ENCODE assay signal across 8 cellular contexts in the genomic region with DNA sequence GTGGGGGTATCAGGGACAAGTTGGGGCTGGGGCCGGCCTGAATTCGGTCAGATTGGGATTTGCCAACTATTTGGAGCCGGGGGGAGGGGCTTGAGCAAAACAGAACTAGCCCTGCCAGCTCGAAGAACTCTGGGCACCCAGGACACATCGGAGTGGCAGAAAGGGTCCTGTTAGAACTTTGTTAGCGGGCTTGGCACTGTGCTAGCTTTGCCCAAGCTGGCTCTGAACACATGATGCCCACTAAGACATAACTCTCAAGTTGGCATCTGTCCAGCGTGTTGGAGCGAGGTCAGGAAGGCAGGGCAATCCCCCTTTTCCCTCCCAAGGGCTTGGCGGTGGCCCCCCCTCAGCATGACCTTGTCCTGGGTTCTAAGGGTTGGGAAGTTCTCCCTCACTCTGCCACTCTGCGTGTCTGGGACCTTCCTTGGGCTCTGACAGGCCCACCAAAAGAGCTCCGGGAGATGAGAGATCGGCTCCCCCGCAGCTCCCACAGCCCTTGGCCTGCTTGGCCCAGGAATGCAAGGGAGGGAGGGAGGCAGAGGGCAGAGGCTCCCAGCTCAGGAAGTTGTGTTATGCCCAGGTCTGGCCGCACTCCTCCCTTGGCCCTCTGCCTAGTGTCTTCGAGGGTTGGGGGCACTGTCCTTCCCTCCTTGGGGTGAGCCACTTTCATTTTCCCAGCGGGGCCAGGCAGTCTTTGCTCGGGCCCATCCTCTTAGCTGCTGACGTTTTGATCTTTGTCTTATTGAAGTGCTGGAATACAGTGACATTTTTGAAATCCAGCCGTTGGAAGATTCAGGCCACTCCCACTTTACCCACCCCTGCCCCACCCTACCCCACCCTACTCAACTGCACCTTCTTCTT. TPM values are rescaled to one million over a fixed set of nuclear protein-coding genes. Genes with fewer than 3 reads are reported as not detected.
A peak's percentile ranks its signal among the peaks of the same experiment; 100 is the strongest.
DNase-seq lines count a peak whose midpoint lies in the region; ATAC-seq and TF ChIP-seq lines count a peak whose summit lies in the region.

No MANE protein-coding gene starts in this region.

- H3K27ac ChIP-seq in SK-N-SH (ENCODE audit: low read depth in 2 of 2, low read length in 1 of 2) = peak overlapping the region; percentile 80 to 100
- no peak overlapping the region for H3K27ac ChIP-seq in endodermal cell (ENCODE audit: low read depth, low read length)
- H3K27ac ChIP-seq in mesodermal cell (ENCODE audit: low read depth, low read length, severe bottlenecking) = peak overlapping the region; percentile 92
- H3K27ac ChIP-seq in upper lobe of right lung = peak overlapping the region; percentile 97

- peaks cover 62% of the 10 kb centered on the region for H4K20me1 ChIP-seq in SK-N-SH (ENCODE audit: insufficient read depth)

- ATAC-seq in upper lobe of right lung (peak; percentile 52), GM18867 (IDR thresholded peaks at IDR 0.05; ENCODE audit: unreplicated experiment) (no peak)

- H3K4me1 ChIP-seq in SK-N-SH (ENCODE audit: control insufficient read depth in 1 of 2, insufficient read depth in 2 of 2, low read depth in 1 of 2, low read length in 1 of 2) = peaks cover 39 to 52% of the 10 kb centered on the region in 2 experiments; a peak in 3 of 4 replicates
- H3K4me1 ChIP-seq in endodermal cell (ENCODE audit: control insufficient read depth, insufficient read depth, low read length) = no peaks in the 10 kb centered on the region
- H3K4me1 ChIP-seq in mesodermal cell (ENCODE audit: control insufficient read depth, insufficient read depth, low read length, poor library complexity, severe bottlenecking) = peaks cover 50% of the 10 kb centered on the region
- H3K4me1 ChIP-seq in upper lobe of right lung = peaks cover 49% of the 10 kb centered on the region

- peaks cover 70% of the 10 kb centered on the region for H3K79me2 ChIP-seq in SK-N-SH (ENCODE audit: insufficient read depth)

- H3K9me2 ChIP-seq in SK-N-SH = no peaks in the 10 kb centered on the region

- H3K9me3 ChIP-seq in SK-N-SH (no peaks in the 10 kb centered on the region), endodermal cell (ENCODE audit: control insufficient read depth, low read length) (no peaks in the 10 kb centered on the region), mesodermal cell (ENCODE audit: control insufficient read depth, low read length) (no peaks in the 10 kb centered on the region), upper lobe of right lung (no peaks in the 10 kb centered on the region)

- H3K36me3 ChIP-seq in SK-N-SH (replicated peaks in 1 of 2; ENCODE audit: control insufficient read depth in 1 of 2, insufficient read depth in 2 of 2, low read length in 1 of 2) = peaks cover 0 to 43% of the 10 kb centered on the region in 2 experiments
- peaks cover 25% of the 10 kb centered on the region for H3K36me3 ChIP-seq in endodermal cell (ENCODE audit: control insufficient read depth, insufficient read depth, low read length)
- H3K36me3 ChIP-seq in mesodermal cell (ENCODE audit: control insufficient read depth, insufficient read depth, low read length) = peaks cover 35% of the 10 kb centered on the region
- H3K36me3 ChIP-seq in upper lobe of right lung = no peaks in the 10 kb centered on the region

- H3K9ac ChIP-seq in SK-N-SH = peak overlapping the region; percentile 100
- H3K9ac ChIP-seq in endodermal cell (ENCODE audit: extremely low read depth, low read length, poor library complexity, severe bottlenecking) = peak overlapping the region; percentile 79

- peaks cover 55% of the 10 kb centered on the region for H3F3A ChIP-seq in SK-N-SH (replicated peaks; ENCODE audit: insufficient read depth)

- POLR2A ChIA-PET in SK-N-SH (lab: Yijun Ruan, JAX) = interaction anchor here (0.9 to 1.4 kb wide), 2 partner anchors 9 to 13 kb away, joined by 3 to 4 read pairs; no protein-coding TSS in a partner anchor

- CTCF ChIA-PET in activated naive CD4-positive, alpha-beta T cell treated with anti-CD3 and anti-CD28 coated beads for 36 hours (lab: Charles Lee) = interaction anchor here (1.0 to 6.3 kb wide), 5 partner anchors 11 to 109 kb away, joined by 3 to 48 read pairs (median 10); no protein-coding TSS in a partner anchor
- CTCF ChIA-PET in SK-N-SH (lab: Yijun Ruan, JAX) = interaction anchor here (1.0 to 40.5 kb wide), 5 partner anchors 10 to 178 kb away, joined by 3 to 1559 read pairs (median 8); a partner anchor contains a TSS

- H3K4me2 ChIP-seq in SK-N-SH = peak overlapping the region; percentile 95

- TF ChIP-seq CTCF in SK-N-SH (IDR thresholded peaks at IDR 0.05) (no peak), endodermal cell (conservative IDR thresholded peaks at IDR 0.05) (no peak), upper lobe of right lung (IDR thresholded peaks at IDR 0.05) (no peak)

- H3K36me3 Mint-ChIP-seq in activated naive CD4-positive, alpha-beta T cell treated with anti-CD3 and anti-CD28 coated beads for 36 hours (ENCODE audit: low read depth) = peaks cover 3% of the 10 kb centered on the region
- peaks cover 11% of the 10 kb centered on the region for H3K36me3 Mint-ChIP-seq in endodermal cell (ENCODE audit: low read depth)

- H3K4me3 ChIP-seq in SK-N-SH (ENCODE audit: low read depth in 2 of 2, low read length in 1 of 2) (peak overlapping the region; percentile 74 to 94), endodermal cell (ENCODE audit: low read length) (peak overlapping the region; percentile 88), mesodermal cell (ENCODE audit: extremely low read depth, insufficient read depth, low read length, poor library complexity, severe bottlenecking) (peak overlapping the region; percentile 99), upper lobe of right lung (peak overlapping the region; percentile 93)

- H3K27me3 Mint-ChIP-seq in activated naive CD4-positive, alpha-beta T cell treated with anti-CD3 and anti-CD28 coated beads for 36 hours (ENCODE audit: low read depth) = peaks cover 24% of the 10 kb centered on the region
- peaks cover 18% of the 10 kb centered on the region for H3K27me3 Mint-ChIP-seq in endodermal cell (ENCODE audit: insufficient read depth)

- no peaks in the 10 kb centered on the region for H3K9me3 Mint-ChIP-seq in activated naive CD4-positive, alpha-beta T cell treated with anti-CD3 and anti-CD28 coated beads for 36 hours
- H3K9me3 Mint-ChIP-seq in endodermal cell = no peaks in the 10 kb centered on the region

- WGBS in SK-N-SH (ENCODE audit: low lambda C conversion rate) = under 1% methylated on average over 19 of the region's 19 CpGs
- 23 to 25% methylated on average over 6 to 19 of the region's 19 CpGs for WGBS in endodermal cell (ENCODE audit: insufficient coverage in 1 of 2, insufficient read length in 1 of 2), 2 experiments
- WGBS in mesodermal cell (ENCODE audit: insufficient coverage in 2 of 2), 2 experiments = 2 to 14% methylated on average over 13 to 14 of the region's 19 CpGs

- peak overlapping the region; percentile 24 for H3K27ac Mint-ChIP-seq in activated naive CD4-positive, alpha-beta T cell treated with anti-CD3 and anti-CD28 coated beads for 36 hours
- peak overlapping the region; percentile 74 for H3K27ac Mint-ChIP-seq in endodermal cell

- H3K4me1 Mint-ChIP-seq in activated naive CD4-positive, alpha-beta T cell treated with anti-CD3 and anti-CD28 coated beads for 36 hours (ENCODE audit: low read depth) = peaks cover 39% of the 10 kb centered on the region
- H3K4me1 Mint-ChIP-seq in endodermal cell = peaks cover 36% of the 10 kb centered on the region

- intact Hi-C loops in activated naive CD4-positive, alpha-beta T cell treated with anti-CD3 and anti-CD28 coated beads for 36 hours (cut with micrococcal nuclease) = loop anchor here (2.0 kb wide), 1 partner anchor 389 kb away; no protein-coding TSS in a partner anchor
- intact Hi-C loops in upper lobe of right lung (cut with DNase I) = no loop called here

- peak overlapping the region; percentile 86 for H3K4me3 Mint-ChIP-seq in activated naive CD4-positive, alpha-beta T cell treated with anti-CD3 and anti-CD28 coated beads for 36 hours
- H3K4me3 Mint-ChIP-seq in endodermal cell = peak overlapping the region; percentile 74

- TF ChIP-seq RAD21 in SK-N-SH (IDR thresholded peaks at IDR 0.05; ENCODE audit: low read length) = no peak

- TF ChIP-seq EP300 in SK-N-SH (IDR thresholded peaks at IDR 0.05; ENCODE audit: borderline replicate concordance in 1 of 2, low read depth in 1 of 2, low read length in 1 of 2) = no peak

- DNase-seq in activated naive CD4-positive, alpha-beta T cell treated with anti-CD3 and anti-CD28 coated beads for 36 hours = no peak
- no peak for DNase-seq in activated naive CD4-positive, alpha-beta T cell treated with anti-CD3 and anti-CD28 coated beads, Interleukin-2, amount 50 U/mL, for 16 hours
- DNase-seq in SK-N-SH = peak; percentile 64
- DNase-seq in endodermal cell = peak; percentile 85
- DNase-seq in upper lobe of right lung = peak; percentile 83
- DNase-seq in GOT3 (lab: John Stamatoyannopoulos, UW) = no peak

- H2AFZ ChIP-seq in SK-N-SH (ENCODE audit: low read depth) = no peak overlapping the region

- H3K27me3 ChIP-seq in SK-N-SH (ENCODE audit: insufficient read depth) = no peaks in the 10 kb centered on the region
- H3K27me3 ChIP-seq in endodermal cell (ENCODE audit: control insufficient read depth, insufficient read depth, low read length, poor library complexity, severe bottlenecking) = no peaks in the 10 kb centered on the region
- H3K27me3 ChIP-seq in upper lobe of right lung = no peaks in the 10 kb centered on the region

RNA-seq across cellular contexts. Expression of a gene that starts 1.2 kb away (rescaled TPM):
- 10 to 100 TPM; 62.1 to 62.6 TPM for total RNA-seq in activated naive CD4-positive, alpha-beta T cell treated with anti-CD3 and anti-CD28 coated beads for 36 hours
- polyA plus RNA-seq in SK-N-SH (2012; rRNA removed) = 726 and 983 TPM in 2 replicates
- polyA plus RNA-seq in SK-N-SH (2012; cell fraction: cytosol; rRNA removed) = 396 and 512 TPM in 2 replicates
- 1,848 and 2,172 TPM in 2 replicates for polyA plus RNA-seq in SK-N-SH (2012; cell fraction: nucleus; rRNA removed)
- total RNA-seq in endodermal cell (10 to 100 TPM; 41.2 to 42.0 TPM), upper lobe of right lung (235 TPM)
- polyA plus RNA-seq in endodermal cell (2013, experiment 1 of 2) = 46.3 TPM
- 45.5 TPM for polyA plus RNA-seq in endodermal cell (2013, experiment 2 of 2)
- polyA plus RNA-seq in mesodermal cell (2013, experiment 1 of 2) = 193 TPM
- 171 TPM for polyA plus RNA-seq in mesodermal cell (2013, experiment 2 of 2)

RNA-seq across cellular contexts. Expression of a gene that starts 33.5 kb away (rescaled TPM):
- under 1 TPM; 0.22 to 0.36 TPM for total RNA-seq in activated naive CD4-positive, alpha-beta T cell treated with anti-CD3 and anti-CD28 coated beads for 36 hours
- 15.1 and 16.2 TPM in 2 replicates for polyA plus RNA-seq in SK-N-SH (2012; rRNA removed)
- 8.7 and 14.2 TPM in 2 replicates for polyA plus RNA-seq in SK-N-SH (2012; cell fraction: cytosol; rRNA removed)
- 23.2 and 26.8 TPM in 2 replicates for polyA plus RNA-seq in SK-N-SH (2012; cell fraction: nucleus; rRNA removed)
- 10 to 100 TPM; 91.8 to 94.3 TPM for total RNA-seq in endodermal cell
- 91.4 TPM for polyA plus RNA-seq in endodermal cell (2013, experiment 1 of 2)
- 89.4 TPM for polyA plus RNA-seq in endodermal cell (2013, experiment 2 of 2)
- 61.7 TPM for polyA plus RNA-seq in mesodermal cell (2013, experiment 1 of 2)
- polyA plus RNA-seq in mesodermal cell (2013, experiment 2 of 2) = 47.5 TPM
- total RNA-seq in upper lobe of right lung = 0.52 TPM

RNA-seq across cellular contexts. Expression of a gene that starts 37.6 kb away (rescaled TPM):
- 10 to 100 TPM; 17.4 to 17.5 TPM for total RNA-seq in activated naive CD4-positive, alpha-beta T cell treated with anti-CD3 and anti-CD28 coated beads for 36 hours
- polyA plus RNA-seq in SK-N-SH (2012; rRNA removed) = 1.3 and 2.3 TPM in 2 replicates
- polyA plus RNA-seq in SK-N-SH (2012; cell fraction: cytosol; rRNA removed) = 0.33 and 0.73 TPM in 2 replicates
- 11.2 and 13.5 TPM in 2 replicates for polyA plus RNA-seq in SK-N-SH (2012; cell fraction: nucleus; rRNA removed)
- total RNA-seq in endodermal cell (10 to 100 TPM in 1 of 2 donors, 1 to 10 TPM in 1; 6.4 to 10.3 TPM), upper lobe of right lung (30.7 TPM)
- polyA plus RNA-seq in endodermal cell (2013, experiment 1 of 2) = 5.0 TPM
- polyA plus RNA-seq in endodermal cell (2013, experiment 2 of 2) = 3.4 TPM
- polyA plus RNA-seq in mesodermal cell (2013, experiment 1 of 2) = 1.6 TPM
- polyA plus RNA-seq in mesodermal cell (2013, experiment 2 of 2) = 1.4 TPM

RNA-seq across cellular contexts. Expression of a gene that starts 54.8 kb away (rescaled TPM):
- 1 to 10 TPM; 1.3 TPM for total RNA-seq in activated naive CD4-positive, alpha-beta T cell treated with anti-CD3 and anti-CD28 coated beads for 36 hours
- polyA plus RNA-seq in SK-N-SH (2012; rRNA removed) = not detected in 2 replicates
- polyA plus RNA-seq in SK-N-SH (2012; cell fraction: cytosol; rRNA removed) = 0.17 TPM in 1 of 2 replicates, not detected in the other
- polyA plus RNA-seq in SK-N-SH (2012; cell fraction: nucleus; rRNA removed) = 0.17 and 0.33 TPM in 2 replicates
- total RNA-seq in endodermal cell (10 to 100 TPM; 82.0 to 84.4 TPM), upper lobe of right lung (62.0 TPM)
- polyA plus RNA-seq in endodermal cell (2013, experiment 1 of 2) = 10.3 TPM
- polyA plus RNA-seq in endodermal cell (2013, experiment 2 of 2) = 7.8 TPM
- polyA plus RNA-seq in mesodermal cell (2013, experiment 1 of 2) = 0.74 TPM
- polyA plus RNA-seq in mesodermal cell (2013, experiment 2 of 2) = 0.91 TPM

Comparison
In these comparisons a context has a peak if more than half of its experiments do, and no peak if none do; other contexts are left out.
1. DNase-seq: peak in SK-N-SH (single experiment), endodermal cell (single experiment) and upper lobe of right lung (single experiment); none in activated naive CD4-positive, alpha-beta T cell treated with anti-CD3 and anti-CD28 coated beads for 36 hours (single experiment), activated naive CD4-positive, alpha-beta T cell treated with anti-CD3 and anti-CD28 coated beads, Interleukin-2, amount 50 U/mL, for 16 hours (single experiment) and GOT3 (single experiment).
2. RNA of a gene that starts 33.5 kb away (total RNA-seq): 91.8 to 94.3 TPM in endodermal cell; 0.52 TPM in upper lobe of right lung (single experiment) and 0.22 to 0.36 TPM in activated naive CD4-positive, alpha-beta T cell treated with anti-CD3 and anti-CD28 coated beads for 36 hours; every median in the first group is over 10 times any median in the second.
3. Peak in every context shown above with its lines, with median percentiles within 50 percentile points of each other: H3K4me3 ChIP-seq.